In the genomic region with DNA sequence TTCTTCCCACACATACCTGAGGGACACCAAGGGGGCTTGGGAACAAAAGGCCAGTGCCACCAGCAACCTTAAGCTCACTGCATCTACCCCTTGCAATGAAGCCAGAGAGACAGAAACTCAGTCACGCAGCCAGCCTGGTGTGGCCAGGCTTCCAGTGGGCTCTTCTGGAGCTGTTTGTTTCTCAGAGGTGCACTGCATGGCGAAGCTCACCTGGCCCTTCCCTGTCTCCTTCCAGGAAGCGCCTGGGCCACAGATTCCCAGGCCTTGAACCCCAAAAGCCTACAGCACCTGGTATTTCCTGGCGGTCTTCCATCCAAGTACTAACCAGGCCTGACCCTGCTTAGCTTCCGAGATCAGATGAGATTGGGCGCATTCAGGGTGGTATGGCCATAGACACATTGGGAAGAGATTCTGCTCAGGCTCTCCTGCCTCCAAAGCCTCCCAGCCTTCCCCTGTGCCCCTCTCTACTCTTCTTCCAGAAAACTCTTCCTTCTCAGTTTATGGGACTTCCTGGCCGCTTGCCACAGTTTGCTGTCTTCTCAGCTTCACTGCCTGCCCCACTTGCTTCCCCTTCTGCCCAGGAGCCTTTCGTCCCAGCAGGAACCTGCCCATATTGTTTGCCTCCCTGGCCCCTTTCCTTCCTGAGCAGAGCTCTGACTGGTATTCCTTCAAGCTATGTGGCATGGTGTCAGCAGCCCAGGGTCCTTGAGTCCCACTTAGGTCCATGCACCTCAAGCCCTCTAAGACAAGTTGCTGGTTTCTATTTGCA, we compare ENCODE assay signal across 8 cellular contexts. TPM values are rescaled to one million over a fixed set of nuclear protein-coding genes. Genes with fewer than 3 reads are reported as not detected.
DNase-seq lines count a peak whose midpoint lies in the region; ATAC-seq and TF ChIP-seq lines count a peak whose summit lies in the region.

No MANE protein-coding gene starts in this region.

- H3K27ac Mint-ChIP-seq in activated CD8-positive, alpha-beta memory T cell treated with anti-CD3 and anti-CD28 coated beads, Interleukin-2, amount 10 ng/mL, durations not matched to agents 7 days and 5 days: peak overlapping the region; percentile 88
- peak overlapping the region; percentile 94 for H3K27ac Mint-ChIP-seq in activated T-helper 17 cell treated with anti-CD3 and anti-CD28 coated beads, Interleukin-2, amount 50 U/mL, for 72 hours

- H3K27me3 Mint-ChIP-seq in activated CD8-positive, alpha-beta memory T cell treated with anti-CD3 and anti-CD28 coated beads, Interleukin-2, amount 10 ng/mL, durations not matched to agents 7 days and 5 days: no peaks in the 10 kb centered on the region
- no peaks in the 10 kb centered on the region for H3K27me3 Mint-ChIP-seq in activated T-helper 17 cell treated with anti-CD3 and anti-CD28 coated beads, Interleukin-2, amount 50 U/mL, for 72 hours

- peak overlapping the region; percentile 86 to 94 for H3K27ac ChIP-seq in tibial artery

- H3K4me3 ChIP-seq in tibial artery: peak overlapping the region; percentile 68 to 79

- no peaks in the 10 kb centered on the region for H3K9me3 Mint-ChIP-seq in activated CD8-positive, alpha-beta memory T cell treated with anti-CD3 and anti-CD28 coated beads, Interleukin-2, amount 10 ng/mL, durations not matched to agents 7 days and 5 days (ENCODE audit: low read depth)
- H3K9me3 Mint-ChIP-seq in activated T-helper 17 cell treated with anti-CD3 and anti-CD28 coated beads, Interleukin-2, amount 50 U/mL, for 72 hours: peaks cover 3% of the 10 kb centered on the region

- H3K4me1 Mint-ChIP-seq in activated CD8-positive, alpha-beta memory T cell treated with anti-CD3 and anti-CD28 coated beads, Interleukin-2, amount 10 ng/mL, durations not matched to agents 7 days and 5 days: peaks cover 68% of the 10 kb centered on the region
- H3K4me1 Mint-ChIP-seq in activated T-helper 17 cell treated with anti-CD3 and anti-CD28 coated beads, Interleukin-2, amount 50 U/mL, for 72 hours: peaks cover 54% of the 10 kb centered on the region

- no peaks in the 10 kb centered on the region for H3K27me3 ChIP-seq in tibial artery

- H3K36me3 ChIP-seq in tibial artery: peaks cover 7 to 37% (median 29%) of the 10 kb centered on the region in 3 donors

- TF ChIP-seq CTCF in tibial artery (IDR thresholded peaks at IDR 0.05): no peak

- no peak for ATAC-seq in activated CD8-positive, alpha-beta memory T cell treated with anti-CD3 and anti-CD28 coated beads, Interleukin-2, amount 10 ng/mL, durations not matched to agents 7 days and 5 days
- ATAC-seq in activated T-helper 17 cell treated with anti-CD3 and anti-CD28 coated beads, Interleukin-2, amount 50 U/mL, for 72 hours (replicated peaks): no peak
- ATAC-seq in left colon: peak; percentile 3
- no peak for ATAC-seq in HG03139 (IDR thresholded peaks at IDR 0.05; ENCODE audit: unreplicated experiment)

- peaks cover 10% of the 10 kb centered on the region for H3K36me3 Mint-ChIP-seq in activated CD8-positive, alpha-beta memory T cell treated with anti-CD3 and anti-CD28 coated beads, Interleukin-2, amount 10 ng/mL, durations not matched to agents 7 days and 5 days
- peaks cover 72% of the 10 kb centered on the region for H3K36me3 Mint-ChIP-seq in activated T-helper 17 cell treated with anti-CD3 and anti-CD28 coated beads, Interleukin-2, amount 50 U/mL, for 72 hours (ENCODE audit: low read depth)

- H3K9me3 ChIP-seq in tibial artery: no peaks in the 10 kb centered on the region

- CTCF ChIA-PET in activated CD8-positive, alpha-beta memory T cell treated with anti-CD3 and anti-CD28 coated beads, Interleukin-2, amount 10 ng/mL, durations not matched to agents 7 days and 5 days (lab: Charles Lee): interaction anchor here (0.6 to 8.7 kb wide), 14 partner anchors 22 to 514 kb away, joined by 3 to 232 read pairs (median 4); partner anchors contain the start of genes EPOP and MLLT6

- no peak for DNase-seq in activated CD8-positive, alpha-beta memory T cell treated with anti-CD3 and anti-CD28 coated beads, Interleukin-2, amount 10 ng/mL, durations not matched to agents 7 days and 5 days
- no peak for DNase-seq in activated CD8-positive, alpha-beta memory T cell treated with anti-CD3 and anti-CD28 coated beads for 24 hours
- peak; percentile 75 to 81 for DNase-seq in left colon
- peak in 1 of 2 donors; percentile 60 for DNase-seq in tibial artery
- no peak for DNase-seq in NCI-H1417 treated with DMSO at 0.1 percent for 48 hours (lab: John Stamatoyannopoulos, UW)
- no peak for DNase-seq in cortex of kidney (lab: John Stamatoyannopoulos, UW)

- intact Hi-C loops in left colon (cut with DNase I, micrococcal nuclease) (loop anchor here in 1 of 2 donors (5.0 kb wide), 1 partner anchor 54 kb away; no protein-coding TSS in a partner anchor), tibial artery (cut with DNase I; ENCODE audit: low total_unique reads) (loop anchor here (10.0 kb wide), 1 partner anchor 377 kb away; the partner anchor contains the start of gene SOCS7)

- peaks cover 0 to 52% (median 43%) of the 10 kb centered on the region in 4 donors for H3K4me1 ChIP-seq in tibial artery

- H3K4me3 Mint-ChIP-seq in activated CD8-positive, alpha-beta memory T cell treated with anti-CD3 and anti-CD28 coated beads, Interleukin-2, amount 10 ng/mL, durations not matched to agents 7 days and 5 days: peak overlapping the region; percentile 94
- H3K4me3 Mint-ChIP-seq in activated T-helper 17 cell treated with anti-CD3 and anti-CD28 coated beads, Interleukin-2, amount 50 U/mL, for 72 hours: peak overlapping the region; percentile 93

RNA-seq across cellular contexts. Expression of gene CISD3, which starts 1.6 kb away (rescaled TPM):
- 10 to 100 TPM; 51.3 to 54.3 TPM for total RNA-seq in activated CD8-positive, alpha-beta memory T cell treated with anti-CD3 and anti-CD28 coated beads, Interleukin-2, amount 10 ng/mL, durations not matched to agents 7 days and 5 days
- total RNA-seq in activated T-helper 17 cell treated with anti-CD3 and anti-CD28 coated beads, Interleukin-2, amount 50 U/mL, for 72 hours: 10 to 100 TPM; 36.1 to 57.3 TPM
- 10 to 100 TPM; 91.6 to 99.8 TPM for total RNA-seq in left colon

RNA-seq across cellular contexts. Expression of gene PCGF2, which starts 16.4 kb away (rescaled TPM):
- total RNA-seq in activated CD8-positive, alpha-beta memory T cell treated with anti-CD3 and anti-CD28 coated beads, Interleukin-2, amount 10 ng/mL, durations not matched to agents 7 days and 5 days: 1 to 10 TPM; 2.1 to 2.5 TPM
- total RNA-seq in activated T-helper 17 cell treated with anti-CD3 and anti-CD28 coated beads, Interleukin-2, amount 50 U/mL, for 72 hours: 1 to 10 TPM; 1.6 to 4.3 TPM
- total RNA-seq in left colon: 10 to 100 TPM; 41.1 to 53.7 TPM

RNA-seq across cellular contexts. Expression of gene PSMB3, which starts 20.8 kb away (rescaled TPM):
- 100 to 1,000 TPM; 246 to 303 TPM for total RNA-seq in activated CD8-positive, alpha-beta memory T cell treated with anti-CD3 and anti-CD28 coated beads, Interleukin-2, amount 10 ng/mL, durations not matched to agents 7 days and 5 days
- total RNA-seq in activated T-helper 17 cell treated with anti-CD3 and anti-CD28 coated beads, Interleukin-2, amount 50 U/mL, for 72 hours: 100 to 1,000 TPM; 235 to 375 TPM
- 100 to 1,000 TPM; 131 to 154 TPM for total RNA-seq in left colon

RNA-seq across cellular contexts. Expression of gene MLLT6, which starts 26.6 kb away (rescaled TPM):
- 100 to 1,000 TPM; 223 to 247 TPM for total RNA-seq in activated CD8-positive, alpha-beta memory T cell treated with anti-CD3 and anti-CD28 coated beads, Interleukin-2, amount 10 ng/mL, durations not matched to agents 7 days and 5 days
- 100 to 1,000 TPM; 232 to 395 TPM for total RNA-seq in activated T-helper 17 cell treated with anti-CD3 and anti-CD28 coated beads, Interleukin-2, amount 50 U/mL, for 72 hours
- total RNA-seq in left colon: 10 to 100 TPM; 82.5 to 87.9 TPM

RNA-seq across cellular contexts. Expression of gene EPOP, which starts 57.0 kb away (rescaled TPM):
- 10 to 100 TPM; 10.4 to 20.1 TPM for total RNA-seq in activated CD8-positive, alpha-beta memory T cell treated with anti-CD3 and anti-CD28 coated beads, Interleukin-2, amount 10 ng/mL, durations not matched to agents 7 days and 5 days
- 10 to 100 TPM; 29.6 to 39.1 TPM for total RNA-seq in activated T-helper 17 cell treated with anti-CD3 and anti-CD28 coated beads, Interleukin-2, amount 50 U/mL, for 72 hours
- under 1 TPM; 0.22 to 0.46 TPM for total RNA-seq in left colon

Comparison
In these comparisons a context has a peak if more than half of its experiments do, and no peak if none do; other contexts are left out.
1. DNase-seq: peak in left colon (2 of 2); none in activated CD8-positive, alpha-beta memory T cell treated with anti-CD3 and anti-CD28 coated beads, Interleukin-2, amount 10 ng/mL, durations not matched to agents 7 days and 5 days (single experiment), activated CD8-positive, alpha-beta memory T cell treated with anti-CD3 and anti-CD28 coated beads for 24 hours (single experiment), NCI-H1417 treated with DMSO at 0.1 percent for 48 hours (single experiment) and cortex of kidney (single experiment).
2. RNA of gene PCGF2, which starts 16.4 kb away (total RNA-seq): 41.1 to 53.7 TPM in left colon; 1.6 to 4.3 TPM in activated T-helper 17 cell treated with anti-CD3 and anti-CD28 coated beads, Interleukin-2, amount 50 U/mL, for 72 hours and 2.1 to 2.5 TPM in activated CD8-positive, alpha-beta memory T cell treated with anti-CD3 and anti-CD28 coated beads, Interleukin-2, amount 10 ng/mL, durations not matched to agents 7 days and 5 days; every median in the first group is over 4 times any median in the second.